Comparison of ENCODE assay signal across 8 cellular contexts in genomic region chr17:59001158-59001814, GRCh38.
A peak's percentile ranks its signal among the peaks of the same experiment; 100 is the strongest.
DNase-seq lines count a peak whose midpoint lies in the region; ATAC-seq and TF ChIP-seq lines count a peak whose summit lies in the region.

No MANE protein-coding gene starts in this region.

- peak overlapping the region; percentile 54 for H3K4me3 ChIP-seq in ACC112 (ENCODE audit: low read depth, low read length)
- peak overlapping the region; percentile 45 for H3K4me3 ChIP-seq in coronary artery

- no peaks in the 10 kb centered on the region for H3K27me3 ChIP-seq in ACC112 (ENCODE audit: insufficient read depth, low read length)

- H2AFZ ChIP-seq in ACC112 (ENCODE audit: low read length, unreplicated experiment): no peak overlapping the region

- DNase-seq in activated CD4-positive, alpha-beta T cell treated with anti-CD3 and anti-CD28 coated beads for 1 hour: peak; percentile 48
- DNase-seq in coronary artery (ENCODE audit: low spot score): no peak
- peak; percentile 53 for DNase-seq in myocyte (ENCODE audit: low read depth)
- DNase-seq in stimulated activated naive CD4-positive, alpha-beta T cell (lab: John Stamatoyannopoulos, UW): peak; percentile 18 to 73 (median 60)
- DNase-seq in RPMI8226: no peak

- H3K27ac ChIP-seq in ACC112 (ENCODE audit: low read depth, low read length) (peak overlapping the region; percentile 41), coronary artery (peak overlapping the region; percentile 40 to 61)

- no peak for TF ChIP-seq CTCF in coronary artery (IDR thresholded peaks at IDR 0.05)

- H3K4me1 ChIP-seq in ACC112 (ENCODE audit: control insufficient read depth, insufficient read depth, low read length, unreplicated experiment): peaks cover 37% of the 10 kb centered on the region

- no peaks in the 10 kb centered on the region for H3K79me2 ChIP-seq in ACC112 (ENCODE audit: control insufficient read depth, insufficient read depth, low read length, unreplicated experiment)

- peaks cover 13% of the 10 kb centered on the region for H3K36me3 ChIP-seq in ACC112 (ENCODE audit: insufficient read depth, low read length)

- ATAC-seq in GM19395 (IDR thresholded peaks at IDR 0.05; ENCODE audit: unreplicated experiment): peak; percentile 84
- peak; percentile 92 for ATAC-seq in HG03442 (IDR thresholded peaks at IDR 0.05; ENCODE audit: unreplicated experiment)

Comparison
In these comparisons a context has a peak if more than half of its experiments do, and no peak if none do; other contexts are left out.
1. DNase-seq: peak in activated CD4-positive, alpha-beta T cell treated with anti-CD3 and anti-CD28 coated beads for 1 hour (single experiment), myocyte (single experiment) and stimulated activated naive CD4-positive, alpha-beta T cell (6 of 6); none in coronary artery (single experiment) and RPMI8226 (single experiment).